Comparison of ENCODE assay signal across 17 cellular contexts in the genomic region with DNA sequence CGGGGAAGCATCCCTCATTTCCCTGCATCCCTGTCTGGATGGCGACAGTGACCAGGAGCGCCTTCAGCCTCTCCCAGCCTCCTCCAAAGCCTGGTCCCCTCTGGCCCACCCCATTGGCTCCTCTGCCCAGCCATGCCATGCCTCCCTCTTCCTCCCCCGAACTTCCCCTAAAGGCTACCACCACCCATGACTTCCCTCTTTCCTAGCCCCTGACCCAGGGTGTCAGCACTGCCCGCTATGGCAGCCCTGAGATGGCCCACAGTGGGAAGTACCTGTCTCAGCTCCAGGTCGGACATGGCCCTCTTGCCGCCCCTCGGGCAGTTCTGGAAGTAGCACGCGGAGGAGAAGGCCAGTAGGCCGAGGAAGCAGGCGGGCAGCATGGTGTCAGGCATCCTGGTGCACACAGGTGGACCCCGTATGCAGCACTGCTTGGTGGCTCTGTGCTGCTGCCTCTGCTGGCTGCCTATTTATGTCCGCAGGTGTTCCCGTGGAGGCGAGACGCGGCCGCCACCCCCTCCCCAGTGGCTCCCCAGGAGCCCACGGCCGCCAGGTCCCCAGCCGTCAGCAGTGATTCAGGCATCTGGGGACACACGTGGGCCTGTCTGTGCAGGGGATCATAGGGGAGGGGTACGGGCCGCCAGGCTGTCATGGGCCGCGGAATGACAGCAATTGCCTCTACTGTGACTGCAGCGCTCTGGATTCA. TPM values are rescaled to one million over a fixed set of nuclear protein-coding genes. Genes with fewer than 3 reads are reported as not detected.
DNase-seq lines count a peak whose midpoint lies in the region; ATAC-seq and TF ChIP-seq lines count a peak whose summit lies in the region.
"Had no signal": no experiment of that assay in that cellular context is flagged by ENCODE, and none has a peak within 500 bp of the region (broad histone marks: within the 10 kb centered on the region; RNA-seq: fewer than 3 reads in every experiment).

A gene with protein sequence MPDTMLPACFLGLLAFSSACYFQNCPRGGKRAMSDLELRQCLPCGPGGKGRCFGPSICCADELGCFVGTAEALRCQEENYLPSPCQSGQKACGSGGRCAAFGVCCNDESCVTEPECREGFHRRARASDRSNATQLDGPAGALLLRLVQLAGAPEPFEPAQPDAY (minus strand): TSS at position 442 of the 703 bp plus-strand sequence. CDS start 50 bp downstream, at position 392.

- H4K8ac ChIP-seq in trophoblast cell (ENCODE audit: low read depth, low read length) = no peak within 1 kb of the TSS

- H3K4me3 Mint-ChIP-seq in Caco-2 (ENCODE audit: unreplicated experiment) (peak within 1 kb of the TSS; percentile 51), IgD-negative memory B cell (peak within 1 kb of the TSS in 3 of 4 donors; percentile 43 to 82 (median 58))

- BruUV-seq in Caco-2 (replicated peaks; lab: Mats Ljungman, UMichigan) = no TSS peak

- no peak within 1 kb of the TSS for H3K27ac ChIP-seq in trophoblast cell (ENCODE audit: low read depth, low read length)
- H3K27ac ChIP-seq: GM23248 had no signal

- no peaks in the 10 kb centered on the region for H3K79me1 ChIP-seq in trophoblast cell (ENCODE audit: low read length)

- WGBS in trophoblast cell (ENCODE audit: extremely low coverage, insufficient coverage, insufficient read length) = no CpG with 5 or more reads among the region's 28 CpGs

- no peaks in the 10 kb centered on the region for H3K4me1 Mint-ChIP-seq in Caco-2 (ENCODE audit: low read depth, unreplicated experiment)
- peaks cover 0 to 2% (median 0%) of the 10 kb centered on the region in 3 donors for H3K4me1 Mint-ChIP-seq in IgD-negative memory B cell

- H3K4ac ChIP-seq in trophoblast cell (ENCODE audit: low read depth, low read length) = no peak within 1 kb of the TSS

- H3K4me2 ChIP-seq in trophoblast cell (ENCODE audit: low read length) = peak within 1 kb of the TSS; percentile 54

- H3K4me1 ChIP-seq in Caco-2 = 0 out of 2 replicates have a peak, but pooled peaks cover 4% of the 10 kb centered on the region
- H3K4me1 ChIP-seq in iPS-15b (ENCODE audit: control insufficient read depth, insufficient read depth, low read length) = peaks cover 2% of the 10 kb centered on the region
- peaks cover 0 to 13% of the 10 kb centered on the region in 2 experiments for H3K4me1 ChIP-seq in trophoblast cell (ENCODE audit: control insufficient read depth in 1 of 2, insufficient read depth in 2 of 2, low read length in 2 of 2)

- no peak within 1 kb of the TSS for H2AK5ac ChIP-seq in trophoblast cell (ENCODE audit: low read length)

- POLR2A ChIA-PET in Caco-2 (lab: Charles Lee) = no interaction called here

- H3K9me3 Mint-ChIP-seq in Caco-2 (ENCODE audit: unreplicated experiment) (no peaks in the 10 kb centered on the region), IgD-negative memory B cell (no peaks in the 10 kb centered on the region)

- no peak within 1 kb of the TSS for H2BK5ac ChIP-seq in trophoblast cell (ENCODE audit: low read depth, low read length, poor library complexity)

- no peak within 1 kb of the TSS for H4K12ac ChIP-seq in trophoblast cell (ENCODE audit: low read depth, low read length)

- no peak within 1 kb of the TSS for H3K18ac ChIP-seq in trophoblast cell (ENCODE audit: low read length)

- H3K79me2 ChIP-seq in trophoblast cell (ENCODE audit: control insufficient read depth, insufficient read depth, low read length, poor library complexity) = no peaks in the 10 kb centered on the region

- no peak within 1 kb of the TSS for H3K23ac ChIP-seq in trophoblast cell (ENCODE audit: low read length)

- no peak within 1 kb of the TSS for H2AFZ ChIP-seq in trophoblast cell (ENCODE audit: insufficient read depth, low read length, poor library complexity)
- H2AFZ ChIP-seq: GM23248 had no signal

- ATAC-seq in GM19035 (IDR thresholded peaks at IDR 0.05; ENCODE audit: unreplicated experiment) (no peak), sciatic nerve (no peak)

- H3K27ac Mint-ChIP-seq in Caco-2 (ENCODE audit: unreplicated experiment) = no peak within 1 kb of the TSS
- H3K27ac Mint-ChIP-seq in IgD-negative memory B cell = no peak within 1 kb of the TSS

- H3K36me3 ChIP-seq in Caco-2 (ENCODE audit: control insufficient read depth, insufficient read depth, low read length) = no peaks in the 10 kb centered on the region
- H3K36me3 ChIP-seq in iPS-15b (ENCODE audit: control insufficient read depth, insufficient read depth, low read length) = no peaks in the 10 kb centered on the region
- H3K36me3 ChIP-seq in trophoblast cell (ENCODE audit: control insufficient read depth in 1 of 2, insufficient read depth in 2 of 2, low read length in 2 of 2) = no peaks in the 10 kb centered on the region

- no peak within 1 kb of the TSS for H2BK120ac ChIP-seq in trophoblast cell (ENCODE audit: insufficient read depth, low read length, poor library complexity)

- no peaks in the 10 kb centered on the region for H3K9me3 ChIP-seq in Caco-2
- no peaks in the 10 kb centered on the region for H3K9me3 ChIP-seq in iPS-15b (ENCODE audit: control insufficient read depth, insufficient read depth, low read length)
- peaks cover 5% of the 10 kb centered on the region for H3K9me3 ChIP-seq in trophoblast cell (ENCODE audit: insufficient read depth, low read depth, low read length)

- H3K27me3 Mint-ChIP-seq in Caco-2 (ENCODE audit: insufficient read depth, unreplicated experiment) (peaks cover 5% of the 10 kb centered on the region), IgD-negative memory B cell (peaks cover 45% of the 10 kb centered on the region)

- H2BK12ac ChIP-seq in trophoblast cell (ENCODE audit: low read length) = no peak within 1 kb of the TSS

- CTCF ChIA-PET in Caco-2 (lab: Charles Lee) = no interaction called here

- H3K4me3 ChIP-seq in Caco-2 (ENCODE audit: low read depth, low read length) (no peak within 1 kb of the TSS), iPS-15b (ENCODE audit: low read depth, low read length) (peak within 1 kb of the TSS; percentile 65), trophoblast cell (ENCODE audit: low read depth, low read length) (peak within 1 kb of the TSS; percentile 4)
- H3K4me3 ChIP-seq: GM23248 had no signal

- H3K36me3 Mint-ChIP-seq in Caco-2 (ENCODE audit: insufficient read depth, unreplicated experiment) = no peaks in the 10 kb centered on the region
- H3K36me3 Mint-ChIP-seq in IgD-negative memory B cell = no peaks in the 10 kb centered on the region

- H3K9ac ChIP-seq in iPS-15b (ENCODE audit: low read depth, low read length) (no peak within 1 kb of the TSS), trophoblast cell (ENCODE audit: low read length) (no peak within 1 kb of the TSS)
- H3K9ac ChIP-seq: GM23248 had no signal

- no peak within 1 kb of the TSS for H4K91ac ChIP-seq in trophoblast cell (ENCODE audit: low read depth, low read length)

- H3K27me3 ChIP-seq in Caco-2 (replicated peaks; ENCODE audit: control insufficient read depth, insufficient read depth, low read length) (no peaks in the 10 kb centered on the region; the same call in 1 of the 2 replicates), iPS-15b (ENCODE audit: control insufficient read depth, insufficient read depth, low read length) (peaks cover 42% of the 10 kb centered on the region), trophoblast cell (ENCODE audit: insufficient read depth, low read length) (peaks cover 37% of the 10 kb centered on the region)

- H3K14ac ChIP-seq in trophoblast cell (ENCODE audit: low read length) = no peak within 1 kb of the TSS

- TF ChIP-seq CTCF in Caco-2 (IDR thresholded peaks at IDR 0.05; ENCODE audit: insufficient read depth in 1 of 2, low read depth in 1 of 2, low read length in 1 of 2, severe bottlenecking in 1 of 2, unreplicated experiment in 1 of 2) = no peak

- intact Hi-C loops in Caco-2 (cut with micrococcal nuclease; ENCODE audit: unreplicated experiment) (no loop called here), sciatic nerve (cut with DNase I) (no loop called here)

- no peak for DNase-seq in Caco-2
- DNase-seq in trophoblast cell = no peak
- no peak for DNase-seq in activated gamma-delta T cell (lab: John Stamatoyannopoulos, UW)
- DNase-seq in sciatic nerve (ENCODE audit: low spot score) = no peak
- DNase-seq: cerebellar nuclear complex; GDM1; GM23248; Karpas-422; NCI-H1930; retina; stimulated activated CD4-positive, alpha-beta T cell treated with anti-CD3 and anti-CD28 coated beads, Interleukin-2, amount 100 ng/mL, for 48 hours; T1000 had no signal

RNA-seq across cellular contexts. Expression of the gene that starts here (rescaled TPM):
- total RNA-seq in Caco-2 (2022) = not detected in 2 replicates
- not detected for polyA plus RNA-seq in IgD-negative memory B cell
- not detected in 2 replicates for polyA plus RNA-seq in trophoblast cell (2013)
- total RNA-seq in sciatic nerve = not detected
- total RNA-seq: GM23248, RPMI7951 had no signal
- polyA plus RNA-seq: GM23248, keratinocyte had no signal
